Comparison of ENCODE assay signal across 16 cellular contexts in the genomic region with DNA sequence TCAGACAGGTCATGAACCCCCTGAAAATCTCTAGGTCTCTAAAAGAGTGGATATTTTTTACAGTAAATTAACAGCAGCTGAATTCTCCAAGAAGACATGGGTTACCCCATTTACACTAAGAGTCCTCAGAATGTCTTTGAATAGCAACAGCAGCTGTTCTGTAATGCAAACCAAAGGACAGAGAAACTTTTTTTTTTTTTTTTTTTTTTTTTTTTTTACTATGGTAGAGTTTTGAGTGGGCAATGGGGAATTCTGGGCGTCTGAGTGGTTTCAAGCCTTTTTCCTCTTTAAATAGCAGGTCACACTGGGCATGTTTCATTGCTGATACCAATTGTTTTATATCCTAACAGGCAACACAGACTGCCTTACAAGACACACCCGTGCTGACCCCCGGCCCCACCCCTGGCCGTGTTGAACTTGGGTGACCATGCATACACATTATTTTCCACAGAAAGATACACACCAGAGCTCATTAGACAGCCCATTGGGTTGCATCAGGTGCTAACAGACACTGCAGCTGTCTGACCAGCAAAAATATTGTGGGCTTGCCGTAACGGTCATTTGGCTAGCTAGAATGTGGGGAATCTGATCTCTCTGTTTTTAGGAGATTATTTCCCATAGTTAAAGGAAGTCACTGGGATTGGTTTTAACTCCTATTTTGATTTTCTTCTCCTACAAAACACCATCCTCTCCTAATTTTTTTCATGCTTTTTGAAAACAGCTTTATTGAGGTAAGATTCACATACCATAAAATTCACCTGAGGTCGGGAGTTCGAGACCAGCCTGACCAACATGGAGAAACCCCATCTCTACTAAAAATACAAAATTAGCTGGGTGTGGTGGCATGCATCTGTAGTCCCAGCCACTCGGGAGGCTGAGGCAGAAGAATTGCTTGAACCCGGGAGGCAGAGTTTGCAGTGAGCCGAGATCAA. TPM values are rescaled to one million over a fixed set of nuclear protein-coding genes. Genes with fewer than 3 reads are reported as not detected.
DNase-seq lines count a peak whose midpoint lies in the region; ATAC-seq and TF ChIP-seq lines count a peak whose summit lies in the region.
"Had no signal": no experiment of that assay in that cellular context is flagged by ENCODE, and none has a peak within 500 bp of the region (broad histone marks: within the 10 kb centered on the region; RNA-seq: fewer than 3 reads in every experiment).

No MANE protein-coding gene starts in this region.

- no peaks in the 10 kb centered on the region for H3K27me3 ChIP-seq in GM06990 (replicated peaks; ENCODE audit: control insufficient read depth, insufficient read depth, low read length)

- ATAC-seq in GM19463 (IDR thresholded peaks at IDR 0.05; ENCODE audit: unreplicated experiment) (peak; percentile 75), HG03095 (IDR thresholded peaks at IDR 0.05; ENCODE audit: unreplicated experiment) (peak; percentile 56)
- ATAC-seq: activated CD8-positive, alpha-beta T cell treated with anti-CD3 and anti-CD28 coated beads for 36 hours; HepG2; T-helper 17 cell had no signal

- DNase-seq in GM06990 (ENCODE audit: extremely low read depth, insufficient read length), result peak; percentile 80
- DNase-seq in germinal center (ENCODE audit: low spot score), result peak; percentile 50
- DNase-seq in AG20443 (ENCODE audit: low spot score), result no peak
- DNase-seq in HuH-7.5 (ENCODE audit: low spot score), result no peak
- DNase-seq in mesenteric fat pad (ENCODE audit: low spot score), result no peak
- DNase-seq in endothelial cell (ENCODE audit: low spot score), result no peak
- DNase-seq: activated CD8-positive, alpha-beta T cell treated with anti-CD3 and anti-CD28 coated beads for 36 hours; DMS53; HFFc6; NCI-H1694; T-helper 17 cell had no signal

- no peak overlapping the region for H3K4me3 Mint-ChIP-seq in endothelial cell (ENCODE audit: unreplicated experiment)
- H3K4me3 Mint-ChIP-seq: activated CD8-positive, alpha-beta T cell treated with anti-CD3 and anti-CD28 coated beads for 36 hours; activated naive CD4-positive, alpha-beta T cell treated with anti-CD3 and anti-CD28 coated beads, Interleukin-2, amount 50 U/mL, for 24 hours; HFFc6; T-helper 17 cell had no signal

- TF ChIP-seq CTCF in GM06990 (IDR thresholded peaks at IDR 0.05; ENCODE audit: insufficient read depth, low read length, poor library complexity, severe bottlenecking) (no peak), endothelial cell (IDR thresholded peaks at IDR 0.05; ENCODE audit: unreplicated experiment) (no peak)

- no peaks in the 10 kb centered on the region for H3K36me3 ChIP-seq in GM06990 (ENCODE audit: control insufficient read depth, insufficient read depth, low read length)
- H3K36me3 ChIP-seq: tibial artery had no signal

- no peak overlapping the region for H3K4me3 ChIP-seq in GM06990 (replicated peaks; ENCODE audit: low read depth, low read length)
- H3K4me3 ChIP-seq: tibial artery had no signal

- H3K27ac Mint-ChIP-seq in endothelial cell (ENCODE audit: unreplicated experiment), result no peak overlapping the region
- H3K27ac Mint-ChIP-seq: activated CD8-positive, alpha-beta T cell treated with anti-CD3 and anti-CD28 coated beads for 36 hours; HFFc6; T-helper 17 cell had no signal

- peaks cover 26% of the 10 kb centered on the region for H3K9me3 Mint-ChIP-seq in endothelial cell (ENCODE audit: unreplicated experiment)

- no peaks in the 10 kb centered on the region for H3K4me1 Mint-ChIP-seq in endothelial cell (ENCODE audit: unreplicated experiment)
- H3K4me1 Mint-ChIP-seq: activated naive CD4-positive, alpha-beta T cell treated with anti-CD3 and anti-CD28 coated beads, Interleukin-2, amount 50 U/mL, for 24 hours; T-helper 17 cell had no signal

- peaks cover 15% of the 10 kb centered on the region for H3K36me3 Mint-ChIP-seq in endothelial cell (ENCODE audit: low read depth, unreplicated experiment)

- H3K27me3 Mint-ChIP-seq in endothelial cell (ENCODE audit: unreplicated experiment), result peaks cover 8% of the 10 kb centered on the region

RNA-seq across cellular contexts. Expression of a gene that starts 26.7 kb away (rescaled TPM):
- total RNA-seq in mesenteric fat pad (6.3 TPM), endothelial cell (ENCODE audit: unreplicated experiment) (not detected)
- total RNA-seq: HFFc6 had no signal

Comparison
In these comparisons a context has a peak if more than half of its experiments do, and no peak if none do; other contexts are left out.
1. DNase-seq: peak in GM06990 (single experiment) and germinal center (single experiment); none in AG20443 (single experiment), HuH-7.5 (single experiment), mesenteric fat pad (single experiment) and endothelial cell (single experiment).